Comparison of ENCODE assay signal across 8 cellular contexts in the genomic region with DNA sequence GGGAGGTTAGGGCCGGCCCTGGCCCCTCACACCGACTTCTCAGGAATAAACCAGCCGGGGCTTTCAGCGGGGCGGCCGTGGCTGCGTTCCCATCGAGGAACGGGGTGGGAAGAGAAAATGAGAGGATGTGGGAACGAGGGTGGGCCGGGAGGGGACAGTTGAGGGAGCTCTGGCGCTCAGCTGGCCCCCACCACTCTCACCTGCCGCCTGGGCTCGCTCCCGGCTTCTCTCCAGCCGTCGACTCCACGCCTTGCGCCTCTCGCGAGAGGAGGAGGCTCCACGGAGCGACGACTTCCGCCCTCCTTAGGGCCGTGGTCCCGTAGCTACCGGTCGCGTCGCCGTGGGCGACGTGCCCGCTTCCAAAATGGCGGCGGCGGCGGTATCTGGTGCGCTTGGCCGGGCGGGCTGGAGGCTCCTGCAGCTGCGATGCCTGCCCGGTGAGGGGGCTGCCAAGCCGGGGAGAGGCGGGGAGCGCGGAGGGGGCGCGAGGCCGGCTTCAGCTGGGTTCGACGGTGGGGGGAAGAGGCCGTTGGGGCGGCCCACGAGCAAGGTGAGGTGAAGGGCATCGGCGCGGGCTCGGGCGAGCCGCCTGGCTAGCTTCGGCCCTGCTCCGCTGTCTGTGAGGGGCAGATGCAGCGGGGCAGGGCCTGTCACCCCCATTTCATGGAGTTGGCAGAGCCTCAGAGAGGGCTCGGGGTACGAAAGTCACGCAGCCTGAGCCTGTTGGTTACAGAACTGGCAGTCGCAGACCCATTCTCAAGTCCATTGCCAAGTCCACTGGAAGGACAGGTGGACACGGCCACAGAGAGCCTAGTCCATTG. TPM values are rescaled to one million over a fixed set of nuclear protein-coding genes. Genes with fewer than 3 reads are reported as not detected.
A peak's percentile ranks its signal among the peaks of the same experiment; 100 is the strongest.
DNase-seq lines count a peak whose midpoint lies in the region; ATAC-seq, FAIRE-seq and TF ChIP-seq lines count a peak whose summit lies in the region.

TSS of gene CIAPIN1 (minus strand) at position 244 of the 821 bp plus-strand sequence. CDS start 6,457 bp downstream, outside the sequence.
A gene with protein sequence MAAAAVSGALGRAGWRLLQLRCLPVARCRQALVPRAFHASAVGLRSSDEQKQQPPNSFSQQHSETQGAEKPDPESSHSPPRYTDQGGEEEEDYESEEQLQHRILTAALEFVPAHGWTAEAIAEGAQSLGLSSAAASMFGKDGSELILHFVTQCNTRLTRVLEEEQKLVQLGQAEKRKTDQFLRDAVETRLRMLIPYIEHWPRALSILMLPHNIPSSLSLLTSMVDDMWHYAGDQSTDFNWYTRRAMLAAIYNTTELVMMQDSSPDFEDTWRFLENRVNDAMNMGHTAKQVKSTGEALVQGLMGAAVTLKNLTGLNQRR (plus strand): TSS at position 338 of the 821 bp plus-strand sequence. CDS start 27 bp downstream, at position 365.

- no peaks in the 10 kb centered on the region for H3K27me3 ChIP-seq in BE2C
- H3K27me3 ChIP-seq in layer of hippocampus (ENCODE audit: control insufficient read depth, insufficient read depth, low read length), result no peaks in the 10 kb centered on the region

- H3K4me3 ChIP-seq in BE2C (ENCODE audit: low read depth, low read length), result peak within 1 kb of the TSS; percentile 91
- H3K4me3 ChIP-seq in choroid plexus epithelial cell (ENCODE audit: low read depth, low read length), result peak within 1 kb of the TSS; percentile 87

- peak within 1 kb of the TSS; percentile 88 for H3K27ac ChIP-seq in layer of hippocampus (ENCODE audit: low read depth, low read length)

- TF ChIP-seq CTCF in BE2C (IDR thresholded peaks at IDR 0.05; ENCODE audit: low read depth, low read length) (no peak), choroid plexus epithelial cell (conservative IDR thresholded peaks at IDR 0.05; ENCODE audit: low read depth, low read length) (no peak)

- H3K4me1 ChIP-seq in BE2C, result no peaks in the 10 kb centered on the region

- peaks cover 16% of the 10 kb centered on the region for H3K36me3 ChIP-seq in BE2C

- peak; percentile 90 for FAIRE-seq in GM19239 (lab: Jason Lieb, UNC)

- peak; percentile 95 for ATAC-seq in HG03442 (IDR thresholded peaks at IDR 0.05; ENCODE audit: unreplicated experiment)

- no peaks in the 10 kb centered on the region for H3K9me3 ChIP-seq in BE2C

- peak; percentile 97 for DNase-seq in BE2C
- peak; percentile 93 for DNase-seq in GM19239 (ENCODE audit: insufficient read length, low spot score)
- peak; percentile 28 for DNase-seq in NCI-H524 treated with DMSO at 0.1 percent for 48 hours (lab: John Stamatoyannopoulos, UW)
- DNase-seq in activated CD4-positive, alpha-beta T cell treated with anti-CD3 and anti-CD28 coated beads for 4 hours, result peak; percentile 91
- peak; percentile 95 for DNase-seq in choroid plexus epithelial cell (ENCODE audit: low read depth)
- peak; percentile 79 to 88 (median 85) for DNase-seq in stimulated activated CD4-positive, alpha-beta T cell treated with anti-CD3 and anti-CD28 coated beads, Interleukin-1b, Interleukin-23, amount 100 ng/mL, for 24 hours (ENCODE audit: low read depth in 4 of 4, low spot score in 1 of 4)

RNA-seq across cellular contexts. Expression of gene CIAPIN1, which starts in this region (rescaled TPM):
- polyA plus RNA-seq in BE2C (2012; ENCODE audit: insufficient read depth, insufficient read length, low read depth), result 168 TPM

RNA-seq across cellular contexts. Expression of the second gene that starts in this region (rescaled TPM):
- polyA plus RNA-seq in BE2C (2012; ENCODE audit: insufficient read depth, insufficient read length, low read depth), result 183 TPM

Comparison
In these comparisons a context has a peak if more than half of its experiments do, and no peak if none do; other contexts are left out.
1. Peak in every context shown above with its lines: DNase-seq, ATAC-seq, H3K4me3 ChIP-seq and H3K27ac ChIP-seq.
2. DNase-seq: peak in every context shown above with its lines; median percentile 97 in BE2C; 95 in choroid plexus epithelial cell; 93 in GM19239; 91 in activated CD4-positive, alpha-beta T cell treated with anti-CD3 and anti-CD28 coated beads for 4 hours; 85 in stimulated activated CD4-positive, alpha-beta T cell treated with anti-CD3 and anti-CD28 coated beads, Interleukin-1b, Interleukin-23, amount 100 ng/mL, for 24 hours; 28 in NCI-H524 treated with DMSO at 0.1 percent for 48 hours.